In the genomic region with DNA sequence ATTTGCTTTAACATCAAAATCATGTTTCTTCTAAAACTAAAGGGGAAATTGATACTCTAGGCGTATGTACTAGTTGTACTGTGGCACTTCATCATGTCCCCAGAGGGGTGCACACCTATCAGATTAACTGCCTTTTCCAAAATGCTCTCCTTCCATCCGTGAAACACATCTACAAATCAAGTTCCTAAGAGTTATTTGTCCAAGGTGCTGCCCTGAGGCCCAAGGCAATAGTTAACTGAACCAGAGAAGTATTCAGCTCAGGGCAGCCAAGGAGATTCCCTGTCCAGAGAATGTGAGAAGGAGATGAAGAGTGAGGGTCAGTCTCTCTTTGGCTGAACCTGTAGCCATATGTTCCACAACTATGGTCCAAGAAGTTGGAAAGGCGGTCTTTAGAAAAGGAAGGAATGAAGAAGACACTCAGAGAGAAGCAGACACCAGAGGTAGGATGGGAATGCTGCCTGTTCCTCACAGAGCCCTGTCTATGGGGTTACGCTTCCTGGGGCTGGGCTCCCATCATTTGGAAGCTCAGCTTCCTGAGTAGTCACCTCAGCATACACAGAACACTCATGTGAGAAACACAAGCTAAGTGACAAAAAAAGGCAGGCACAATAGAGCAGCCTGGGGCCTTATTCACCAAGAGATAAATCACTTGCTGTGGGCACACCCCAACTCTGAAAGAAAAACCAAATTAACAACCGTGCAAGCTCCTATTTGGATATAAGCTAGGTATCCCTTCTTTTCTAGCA, we compare ENCODE assay signal across 9 cellular contexts. TPM values are rescaled to one million over a fixed set of nuclear protein-coding genes. Genes with fewer than 3 reads are reported as not detected.
DNase-seq lines count a peak whose midpoint lies in the region; ATAC-seq and TF ChIP-seq lines count a peak whose summit lies in the region.
"Had no signal": no experiment of that assay in that cellular context is flagged by ENCODE, and none has a peak within 500 bp of the region (broad histone marks: within the 10 kb centered on the region; RNA-seq: fewer than 3 reads in every experiment).

No MANE protein-coding gene starts in this region.

- no peaks in the 10 kb centered on the region for H3K36me3 Mint-ChIP-seq in MCF 10A (ENCODE audit: insufficient read depth, unreplicated experiment)

- H3K4me3 Mint-ChIP-seq in MCF 10A (ENCODE audit: unreplicated experiment), result no peak overlapping the region

- POLR2A ChIA-PET in MCF 10A (lab: Yijun Ruan, JAX), result no interaction called here

- H3K27me3 Mint-ChIP-seq in MCF 10A (ENCODE audit: insufficient read depth, unreplicated experiment), result no peaks in the 10 kb centered on the region

- intact Hi-C loops in transverse colon (cut with DNase I; ENCODE audit: low total_unique reads), result no loop called here
- intact Hi-C loops in posterior cingulate gyrus (cut with DNase I), result no loop called here
- intact Hi-C loops in MCF 10A (cut with micrococcal nuclease), result no loop called here

- no peak for TF ChIP-seq EP300 in transverse colon (IDR thresholded peaks at IDR 0.05; ENCODE audit: low read depth)

- H3K27me3 ChIP-seq in BLaER1 treated with 17β-estradiol and CSF1 and Interleukin-3, amounts not matched to agents 10 nM and 100 nM, result no peaks in the 10 kb centered on the region
- H3K27me3 ChIP-seq in effector memory CD4-positive, alpha-beta T cell (replicated peaks; ENCODE audit: control insufficient read depth, insufficient read depth, low read length, poor library complexity, severe bottlenecking), result no peaks in the 10 kb centered on the region
- no peaks in the 10 kb centered on the region for H3K27me3 ChIP-seq in transverse colon

- peak overlapping the region; percentile 61 to 83 (median 77) for H3K9ac ChIP-seq in BLaER1 treated with 17β-estradiol and CSF1 and Interleukin-3, amounts not matched to agents 10 nM and 100 nM
- H3K9ac ChIP-seq: parathyroid adenoma had no signal

- no TSS peak for BruUV-seq in MCF 10A (replicated peaks; lab: Mats Ljungman, UMichigan)

- CTCF ChIA-PET in MCF 10A (lab: Yijun Ruan, JAX), result no interaction called here

- no peaks in the 10 kb centered on the region for H3K4me1 Mint-ChIP-seq in MCF 10A (ENCODE audit: insufficient read depth, unreplicated experiment)

- no peak for TF ChIP-seq POLR2A in transverse colon (IDR thresholded peaks at IDR 0.05)

- peak; percentile 38 for ATAC-seq in GM19397 (IDR thresholded peaks at IDR 0.05; ENCODE audit: unreplicated experiment)
- ATAC-seq in HG03439 (IDR thresholded peaks at IDR 0.05; ENCODE audit: unreplicated experiment), result peak; percentile 19

- in situ Hi-C loops in transverse colon (cut with MboI; ENCODE audit: low pct_ligation_motif_present in 1 of 4, low pct_unique_long_range_greater_than_20kb in 1 of 4, low sequenced_read_pairs in 3 of 4), result no loop called here

- no peaks in the 10 kb centered on the region; a peak in 1 of 22 replicates for H4K20me1 ChIP-seq in BLaER1 treated with 17β-estradiol and CSF1 and Interleukin-3, amounts not matched to agents 10 nM and 100 nM

- H3K36me3 ChIP-seq in BLaER1 treated with 17β-estradiol and CSF1 and Interleukin-3, amounts not matched to agents 10 nM and 100 nM, result peaks cover 0 to 5% (median 0%) of the 10 kb centered on the region in 11 experiments; a peak in 1 of 22 replicates
- H3K36me3 ChIP-seq in effector memory CD4-positive, alpha-beta T cell (ENCODE audit: control insufficient read depth, insufficient read depth, low read length), result no peaks in the 10 kb centered on the region
- H3K36me3 ChIP-seq in transverse colon, result no peaks in the 10 kb centered on the region

- WGBS in transverse colon (ENCODE audit: low coverage in 1 of 2), 2 donors, result 72 to 73% methylated on average over 4 to 5 of the region's 5 CpGs

- peak overlapping the region; percentile 66 to 89 (median 78) for H3K4me2 ChIP-seq in BLaER1 treated with 17β-estradiol and CSF1 and Interleukin-3, amounts not matched to agents 10 nM and 100 nM

- peaks cover 0 to 4% (median 0%) of the 10 kb centered on the region in 11 experiments; a peak in 1 of 22 replicates for H3K9me3 ChIP-seq in BLaER1 treated with 17β-estradiol and CSF1 and Interleukin-3, amounts not matched to agents 10 nM and 100 nM (replicated peaks in 1 of 11)
- H3K9me3 ChIP-seq in effector memory CD4-positive, alpha-beta T cell (ENCODE audit: control insufficient read depth, low read length), result no peaks in the 10 kb centered on the region
- H3K9me3 ChIP-seq in transverse colon, result no peaks in the 10 kb centered on the region

- H3K27ac Mint-ChIP-seq in MCF 10A (ENCODE audit: low read depth, unreplicated experiment), result no peak overlapping the region

- no peak overlapping the region for H3K4me3 ChIP-seq in BLaER1 treated with 17β-estradiol and CSF1 and Interleukin-3, amounts not matched to agents 10 nM and 100 nM
- H3K4me3 ChIP-seq in effector memory CD4-positive, alpha-beta T cell (ENCODE audit: insufficient read depth, low read depth, low read length, poor library complexity, severe bottlenecking), result peak overlapping the region; percentile 6
- H3K4me3 ChIP-seq in transverse colon, result peak overlapping the region in 1 of 4 donors; percentile 21

- DNase-seq in effector memory CD4-positive, alpha-beta T cell, result no peak
- DNase-seq in transverse colon (no peak), posterior cingulate gyrus (no peak), C1 segment of cervical spinal cord (lab: John Stamatoyannopoulos, UW) (no peak), MCF 10A (ENCODE audit: unreplicated experiment) (no peak)

- no peaks in the 10 kb centered on the region for H3K9me3 Mint-ChIP-seq in MCF 10A (ENCODE audit: unreplicated experiment)

- peak overlapping the region; percentile 69 to 95 (median 89) for H3K27ac ChIP-seq in BLaER1 treated with 17β-estradiol and CSF1 and Interleukin-3, amounts not matched to agents 10 nM and 100 nM
- peak overlapping the region; percentile 83 for H3K27ac ChIP-seq in effector memory CD4-positive, alpha-beta T cell (ENCODE audit: insufficient read depth, low read length, poor library complexity, severe bottlenecking)
- peak overlapping the region; percentile 60 to 82 (median 72) for H3K27ac ChIP-seq in transverse colon
- H3K27ac ChIP-seq: parathyroid adenoma had no signal

- peaks cover 50 to 72% (median 60%) of the 10 kb centered on the region in 10 experiments for H3K4me1 ChIP-seq in BLaER1 treated with 17β-estradiol and CSF1 and Interleukin-3, amounts not matched to agents 10 nM and 100 nM
- peaks cover 48% of the 10 kb centered on the region for H3K4me1 ChIP-seq in effector memory CD4-positive, alpha-beta T cell (ENCODE audit: control insufficient read depth, insufficient read depth, low read length, poor library complexity, severe bottlenecking)
- peaks cover 3 to 43% (median 15%) of the 10 kb centered on the region in 4 donors for H3K4me1 ChIP-seq in transverse colon
- H3K4me1 ChIP-seq: parathyroid adenoma had no signal

- TF ChIP-seq CTCF in transverse colon (IDR thresholded peaks at IDR 0.05) (no peak), MCF 10A (IDR thresholded peaks at IDR 0.05; ENCODE audit: unreplicated experiment) (no peak)

RNA-seq across cellular contexts. Expression of a gene that starts 55.6 kb away (rescaled TPM):
- total RNA-seq in transverse colon (10 to 100 TPM; 13.9 to 46.8 (median 27.5) TPM), MCF 10A (2022) (4.4 and 6.9 TPM in 2 replicates)
